ENCODE assay signal across 17 cellular contexts in the genomic region with DNA sequence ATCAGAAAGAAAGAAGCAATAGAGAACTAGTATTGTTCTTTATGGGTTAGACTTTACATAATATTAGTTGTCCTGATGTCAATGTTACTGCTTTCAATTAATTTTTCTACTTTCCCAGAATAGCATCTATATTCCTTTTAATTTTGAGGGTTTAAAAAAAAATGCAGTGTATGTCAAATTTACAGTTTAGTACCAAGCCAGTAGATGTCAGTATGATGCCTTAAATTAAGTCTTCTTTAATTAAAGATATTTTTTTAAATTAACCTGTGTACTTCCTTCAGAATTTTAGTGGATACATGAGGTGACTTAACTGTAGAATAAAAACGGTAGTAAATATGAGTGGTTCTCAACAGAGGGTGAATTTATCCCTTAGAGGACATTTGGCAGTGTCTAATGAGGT. TPM values are rescaled to one million over a fixed set of nuclear protein-coding genes. Genes with fewer than 3 reads are reported as not detected.
A peak's percentile ranks its signal among the peaks of the same experiment; 100 is the strongest.
DNase-seq lines count a peak whose midpoint lies in the region; ATAC-seq, FAIRE-seq and TF ChIP-seq lines count a peak whose summit lies in the region.
"Had no signal": no experiment of that assay in that cellular context is flagged by ENCODE, and none has a peak within 500 bp of the region (broad histone marks: within the 10 kb centered on the region; RNA-seq: fewer than 3 reads in every experiment).

No MANE protein-coding gene starts in this region.

- no peaks in the 10 kb centered on the region; the same call in 1 of the 2 replicates for H3K36me3 ChIP-seq in MM.1S (replicated peaks; ENCODE audit: insufficient read depth, low read length)
- H3K36me3 ChIP-seq in osteoblast (ENCODE audit: insufficient read depth, low read length) = peaks cover 71% of the 10 kb centered on the region
- H3K36me3 ChIP-seq in kidney (ENCODE audit: control insufficient read depth in 1 of 2, insufficient read depth in 2 of 2, low read length in 2 of 2) = peaks cover 6 to 36% of the 10 kb centered on the region in 2 donors

- H3K4me2 ChIP-seq in MM.1S (ENCODE audit: low read depth, low read length) (no peak overlapping the region), osteoblast (ENCODE audit: insufficient read depth, low read length) (no peak overlapping the region)

- intact Hi-C loops in kidney (cut with DNase I) = no loop called here

- H3K79me2 ChIP-seq in MM.1S (ENCODE audit: low read length) (no peaks in the 10 kb centered on the region), osteoblast (ENCODE audit: insufficient read depth, low read length) (no peaks in the 10 kb centered on the region)

- DNase-seq in DMS 273 (lab: John Stamatoyannopoulos, UW; ENCODE audit: unreplicated experiment) (peak; percentile 2), DMS 273 treated with DMSO at 0.1 percent for 48 hours (lab: John Stamatoyannopoulos, UW) (no peak), MM.1S (no peak), cardiac fibroblast (ENCODE audit: low read depth in 2 of 2) (peak; percentile 24 to 34), osteoblast (ENCODE audit: insufficient read length, low spot score, missing footprints) (no peak), NCI-H524 (lab: John Stamatoyannopoulos, UW) (no peak), kidney (no peak)
- DNase-seq: 8988T; activated T-cell treated with anti-CD3 and anti-CD28 coated beads, Interleukin-2, amount 50 U/mL, for 72 hours; caudate nucleus; foreskin melanocyte; NCI-H226; nucleus accumbens; SHP77; stimulated activated CD4-positive, alpha-beta T cell treated with anti-CD3 and anti-CD28 coated beads, Interleukin-2, amount 100 ng/mL, for 48 hours had no signal

- H3K4me3 ChIP-seq in MM.1S (ENCODE audit: low read length) = no peak overlapping the region
- no peak overlapping the region for H3K4me3 ChIP-seq in cardiac fibroblast (replicated peaks in 1 of 2; ENCODE audit: low read depth in 2 of 2, low read length in 2 of 2)
- H3K4me3 ChIP-seq in osteoblast (ENCODE audit: insufficient read depth, low read length) = no peak overlapping the region
- H3K4me3 ChIP-seq in kidney (ENCODE audit: low read length in 2 of 2) = no peak overlapping the region

- H3K9me3 ChIP-seq in MM.1S (replicated peaks; ENCODE audit: insufficient read depth, low read length) (no peaks in the 10 kb centered on the region), osteoblast (ENCODE audit: low read depth, low read length) (no peaks in the 10 kb centered on the region), kidney (ENCODE audit: control insufficient read depth in 1 of 2, low read length in 2 of 2) (no peaks in the 10 kb centered on the region)

- peaks cover 13% of the 10 kb centered on the region for H3F3A ChIP-seq in MM.1S (ENCODE audit: insufficient read depth, low read length)

- peak; percentile 26; the same call in 1 of the 2 replicates for TF ChIP-seq CTCF in MM.1S (IDR thresholded peaks at IDR 0.05; ENCODE audit: low read length)
- TF ChIP-seq CTCF in cardiac fibroblast (IDR thresholded peaks at IDR 0.05; ENCODE audit: low read depth, low read length) = no peak
- peak; percentile 39 for TF ChIP-seq CTCF in osteoblast (IDR thresholded peaks at IDR 0.05; ENCODE audit: extremely low read depth, low read depth, low read length)
- TF ChIP-seq CTCF in kidney (IDR thresholded peaks at IDR 0.05; ENCODE audit: borderline replicate concordance, extremely low read depth, insufficient read depth) = no peak

- H2AFZ ChIP-seq in MM.1S (ENCODE audit: low read length) (no peak overlapping the region), osteoblast (ENCODE audit: low read length) (no peak overlapping the region)

- H3K4me1 ChIP-seq in MM.1S (ENCODE audit: low read length) = peaks cover 16% of the 10 kb centered on the region
- H3K4me1 ChIP-seq in osteoblast (ENCODE audit: insufficient read depth, low read length) = no peaks in the 10 kb centered on the region
- no peaks in the 10 kb centered on the region for H3K4me1 ChIP-seq in kidney (ENCODE audit: control insufficient read depth in 1 of 2, insufficient read depth in 1 of 2, low read depth in 1 of 2, low read length in 2 of 2)

- H3K9ac ChIP-seq in MM.1S (ENCODE audit: low read length) (no peak overlapping the region), kidney (ENCODE audit: low read length in 2 of 2) (no peak overlapping the region)

- H3K9me2 ChIP-seq in MM.1S (replicated peaks; ENCODE audit: insufficient read depth, low read length) = no peaks in the 10 kb centered on the region

- H3K27me3 ChIP-seq in MM.1S (replicated peaks; ENCODE audit: insufficient read depth, low read length) (no peaks in the 10 kb centered on the region), osteoblast (ENCODE audit: insufficient read depth, low read length) (no peaks in the 10 kb centered on the region)

- no peak for FAIRE-seq in kidney (lab: Jason Lieb, UNC)

- ATAC-seq in HG03025 (IDR thresholded peaks at IDR 0.05; ENCODE audit: low FRiP score, unreplicated experiment) = no peak
- ATAC-seq: activated T-cell treated with anti-CD3 and anti-CD28 coated beads, Interleukin-2, amount 50 U/mL, for 72 hours; left lobe of liver had no signal

- H4K20me1 ChIP-seq in MM.1S (ENCODE audit: insufficient read depth, low read length) (no peaks in the 10 kb centered on the region), osteoblast (ENCODE audit: insufficient read depth, low read length) (no peaks in the 10 kb centered on the region)

- H3K27ac ChIP-seq in MM.1S (ENCODE audit: low read length) (no peak overlapping the region), osteoblast (ENCODE audit: low read depth, low read length) (no peak overlapping the region), kidney (ENCODE audit: low read depth in 2 of 2, low read length in 2 of 2) (no peak overlapping the region)

RNA-seq across cellular contexts. Expression of gene STOX1, which starts 35.2 kb away (rescaled TPM):
- total RNA-seq in osteoblast (under 0.01 and 0.29 TPM in 2 replicates), kidney (1.5 TPM)
- polyA plus RNA-seq in kidney (ENCODE audit: insufficient read depth, low read depth, low replicate concordance) = 1.5 TPM

Comparison
In these comparisons a context has a peak if more than half of its experiments do, and no peak if none do; other contexts are left out.
1. DNase-seq: peak in DMS 273 (single experiment) and cardiac fibroblast (2 of 2); none in DMS 273 treated with DMSO at 0.1 percent for 48 hours (single experiment), MM.1S (single experiment), osteoblast (single experiment), NCI-H524 (0 of 2) and kidney (single experiment).
2. CTCF ChIP-seq: peak in MM.1S (single experiment) and osteoblast (single experiment); none in cardiac fibroblast (single experiment) and kidney (single experiment).